8 cellular contexts compared by ENCODE assay signal in genomic region chr7:36473454-36474282, GRCh38.
DNase-seq lines count a peak whose midpoint lies in the region; ATAC-seq and TF ChIP-seq lines count a peak whose summit lies in the region.

No MANE protein-coding gene starts in this region.

- H3K4me3 Mint-ChIP-seq in activated naive CD4-positive, alpha-beta T cell treated with anti-CD3 and anti-CD28 coated beads, Interleukin-2, amount 10 ng/mL, durations not matched to agents 7 days and 5 days: no peak overlapping the region
- no peak overlapping the region for H3K4me3 Mint-ChIP-seq in stimulated activated naive CD8-positive, alpha-beta T cell treated with anti-CD3 and anti-CD28 coated beads, Interleukin-15, amount 100 ng/mL, for 72 hours
- H3K4me3 Mint-ChIP-seq in CD4-positive, alpha-beta memory T cell: no peak overlapping the region

- no peaks in the 10 kb centered on the region for H3K4me1 ChIP-seq in A673 (ENCODE audit: insufficient read depth, low read length, poor library complexity, severe bottlenecking)
- H3K4me1 ChIP-seq in CD4-positive, alpha-beta memory T cell (ENCODE audit: insufficient read depth, low read length): peaks cover 5% of the 10 kb centered on the region

- peak; percentile 57 for DNase-seq in A673 (ENCODE audit: low spot score)
- peak; percentile 49 for DNase-seq in G401 (ENCODE audit: low spot score)
- peak; percentile 18 to 39 for DNase-seq in NCI-H1930 (lab: John Stamatoyannopoulos, UW)
- peak; percentile 52 for DNase-seq in activated naive CD4-positive, alpha-beta T cell treated with anti-CD3 and anti-CD28 coated beads, Interleukin-2, amount 10 ng/mL, durations not matched to agents 7 days and 5 days
- peak; percentile 74 for DNase-seq in iPS-NIHi7 (ENCODE audit: extremely low spot score)
- peak in 1 of 2 donors; percentile 23 for DNase-seq in stimulated activated naive CD8-positive, alpha-beta T cell treated with anti-CD3 and anti-CD28 coated beads, Interleukin-15, amount 100 ng/mL, for 72 hours
- no peak for DNase-seq in CD4-positive, alpha-beta memory T cell

- H3K36me3 ChIP-seq in A673 (ENCODE audit: insufficient read depth, low read length, poor library complexity, severe bottlenecking): no peaks in the 10 kb centered on the region
- H3K36me3 ChIP-seq in CD4-positive, alpha-beta memory T cell (ENCODE audit: insufficient read depth, low read length): no peaks in the 10 kb centered on the region

- intact Hi-C loops in A673 (cut with micrococcal nuclease; ENCODE audit: unreplicated experiment): loop anchor here (2.0 to 5.0 kb wide), 2 partner anchors 199 to 727 kb away; no protein-coding TSS in a partner anchor
- intact Hi-C loops in CD4-positive, alpha-beta memory T cell (cut with micrococcal nuclease): no loop called here

- peak; percentile 78 for TF ChIP-seq CTCF in A673 (conservative IDR thresholded peaks at IDR 0.05; ENCODE audit: low read depth, low read length)

- ATAC-seq in stimulated activated naive CD8-positive, alpha-beta T cell treated with anti-CD3 and anti-CD28 coated beads, Interleukin-15, amount 100 ng/mL, for 72 hours: peak; percentile 44
- no peak for ATAC-seq in GM18498 (IDR thresholded peaks at IDR 0.05; ENCODE audit: unreplicated experiment)

- no peaks in the 10 kb centered on the region for H3K9me3 ChIP-seq in A673 (ENCODE audit: low read depth, low read length, poor library complexity, severe bottlenecking)
- no peaks in the 10 kb centered on the region for H3K9me3 ChIP-seq in CD4-positive, alpha-beta memory T cell (ENCODE audit: control insufficient read depth in 1 of 2, low read length in 2 of 2)

- no peaks in the 10 kb centered on the region for H3K27me3 ChIP-seq in A673 (replicated peaks; ENCODE audit: insufficient read depth, low read depth, low read length, poor library complexity)
- no peaks in the 10 kb centered on the region for H3K27me3 ChIP-seq in CD4-positive, alpha-beta memory T cell (ENCODE audit: insufficient read depth, low read length)

- BruUV-seq in A673 (replicated peaks; lab: Mats Ljungman, UMichigan): no TSS peak

- no peaks in the 10 kb centered on the region for H3K27me3 Mint-ChIP-seq in activated naive CD4-positive, alpha-beta T cell treated with anti-CD3 and anti-CD28 coated beads, Interleukin-2, amount 10 ng/mL, durations not matched to agents 7 days and 5 days
- no peaks in the 10 kb centered on the region for H3K27me3 Mint-ChIP-seq in stimulated activated naive CD8-positive, alpha-beta T cell treated with anti-CD3 and anti-CD28 coated beads, Interleukin-15, amount 100 ng/mL, for 72 hours
- no peaks in the 10 kb centered on the region for H3K27me3 Mint-ChIP-seq in CD4-positive, alpha-beta memory T cell

- no peaks in the 10 kb centered on the region for H3K9me3 Mint-ChIP-seq in activated naive CD4-positive, alpha-beta T cell treated with anti-CD3 and anti-CD28 coated beads, Interleukin-2, amount 10 ng/mL, durations not matched to agents 7 days and 5 days
- no peaks in the 10 kb centered on the region for H3K9me3 Mint-ChIP-seq in stimulated activated naive CD8-positive, alpha-beta T cell treated with anti-CD3 and anti-CD28 coated beads, Interleukin-15, amount 100 ng/mL, for 72 hours
- H3K9me3 Mint-ChIP-seq in CD4-positive, alpha-beta memory T cell: no peaks in the 10 kb centered on the region

- POLR2A ChIA-PET in A673 (lab: Charles Lee; ENCODE audit: low non-redundant PET): no interaction called here
- POLR2A ChIA-PET in CD4-positive, alpha-beta memory T cell (lab: Charles Lee; ENCODE audit: partially characterized antibody): no interaction called here

- in situ Hi-C loops in G401 (cut with HindIII; ENCODE audit: low sequenced_read_pairs): no loop called here

- CTCF ChIA-PET in A673 (lab: Charles Lee): interaction anchor here (0.5 to 1.1 kb wide), 3 partner anchors 11 to 225 kb away, joined by 3 to 5 read pairs (median 3); no protein-coding TSS in a partner anchor
- CTCF ChIA-PET in activated naive CD4-positive, alpha-beta T cell treated with anti-CD3 and anti-CD28 coated beads, Interleukin-2, amount 10 ng/mL, durations not matched to agents 7 days and 5 days (lab: Charles Lee): interaction anchor here (0.7 to 5.0 kb wide), 15 partner anchors 9 to 726 kb away, joined by 3 to 32 read pairs (median 4); no protein-coding TSS in a partner anchor
- CTCF ChIA-PET in CD4-positive, alpha-beta memory T cell (lab: Charles Lee; ENCODE audit: partially characterized antibody): interaction anchor here (0.7 to 4.3 kb wide), 6 partner anchors 10 to 710 kb away, joined by 3 to 18 read pairs (median 10); no protein-coding TSS in a partner anchor

- H3K4me3 ChIP-seq in A673 (ENCODE audit: low read depth, low read length, poor library complexity, severe bottlenecking): no peak overlapping the region
- H3K4me3 ChIP-seq in CD4-positive, alpha-beta memory T cell (ENCODE audit: low read length in 2 of 2): no peak overlapping the region

- H3K27ac ChIP-seq in A673 (ENCODE audit: low read depth, low read length, poor library complexity, severe bottlenecking): no peak overlapping the region
- no peak overlapping the region for H3K27ac ChIP-seq in CD4-positive, alpha-beta memory T cell (ENCODE audit: low read depth, low read length)

- peaks cover 11% of the 10 kb centered on the region for H3K4me1 Mint-ChIP-seq in activated naive CD4-positive, alpha-beta T cell treated with anti-CD3 and anti-CD28 coated beads, Interleukin-2, amount 10 ng/mL, durations not matched to agents 7 days and 5 days
- H3K4me1 Mint-ChIP-seq in stimulated activated naive CD8-positive, alpha-beta T cell treated with anti-CD3 and anti-CD28 coated beads, Interleukin-15, amount 100 ng/mL, for 72 hours: peaks cover 20% of the 10 kb centered on the region
- H3K4me1 Mint-ChIP-seq in CD4-positive, alpha-beta memory T cell: peaks cover 0 to 9% (median 3%) of the 10 kb centered on the region in 4 donors

- H3K27ac Mint-ChIP-seq in activated naive CD4-positive, alpha-beta T cell treated with anti-CD3 and anti-CD28 coated beads, Interleukin-2, amount 10 ng/mL, durations not matched to agents 7 days and 5 days: no peak overlapping the region
- no peak overlapping the region for H3K27ac Mint-ChIP-seq in stimulated activated naive CD8-positive, alpha-beta T cell treated with anti-CD3 and anti-CD28 coated beads, Interleukin-15, amount 100 ng/mL, for 72 hours
- H3K27ac Mint-ChIP-seq in CD4-positive, alpha-beta memory T cell: no peak overlapping the region

- no peaks in the 10 kb centered on the region for H3K36me3 Mint-ChIP-seq in activated naive CD4-positive, alpha-beta T cell treated with anti-CD3 and anti-CD28 coated beads, Interleukin-2, amount 10 ng/mL, durations not matched to agents 7 days and 5 days
- H3K36me3 Mint-ChIP-seq in CD4-positive, alpha-beta memory T cell: no peaks in the 10 kb centered on the region

Comparison
In these comparisons a context has a peak if more than half of its experiments do, and no peak if none do; other contexts are left out.
1. DNase-seq: peak in A673 (single experiment), G401 (single experiment), NCI-H1930 (2 of 2), activated naive CD4-positive, alpha-beta T cell treated with anti-CD3 and anti-CD28 coated beads, Interleukin-2, amount 10 ng/mL, durations not matched to agents 7 days and 5 days (single experiment) and iPS-NIHi7 (single experiment); none in CD4-positive, alpha-beta memory T cell (0 of 5).